In genomic region chr3:120142236-120142635, GRCh38 we compare ENCODE assay signal across 19 cellular contexts. TPM values are rescaled to one million over a fixed set of nuclear protein-coding genes. Genes with fewer than 3 reads are reported as not detected.
DNase-seq lines count a peak whose midpoint lies in the region; ATAC-seq, FAIRE-seq and TF ChIP-seq lines count a peak whose summit lies in the region.
"Had no signal": no experiment of that assay in that cellular context is flagged by ENCODE, and none has a peak within 500 bp of the region (broad histone marks: within the 10 kb centered on the region; RNA-seq: fewer than 3 reads in every experiment).

No MANE protein-coding gene starts in this region.

- POLR2A ChIA-PET in MCF 10A (lab: Yijun Ruan, JAX): interaction anchor here (1.0 kb wide), 1 partner anchor 25 kb away, joined by 4 read pairs; no protein-coding TSS in a partner anchor
- POLR2A ChIA-PET in IMR-90 (lab: Charles Lee; ENCODE audit: unreplicated experiment): no interaction called here
- POLR2A ChIA-PET in H1 (lab: Charles Lee; ENCODE audit: partially characterized antibody): no interaction called here

- no peak overlapping the region for H4K5ac ChIP-seq in IMR-90 (ENCODE audit: low read depth, low read length)
- no peak overlapping the region for H4K5ac ChIP-seq in H1 (ENCODE audit: insufficient read length, low read depth, low read length)

- H4K20me1 ChIP-seq in mammary epithelial cell (ENCODE audit: insufficient read depth, low read length) (no peaks in the 10 kb centered on the region), IMR-90 (ENCODE audit: insufficient read depth, low read length) (no peaks in the 10 kb centered on the region), H1 (replicated peaks in 1 of 2; ENCODE audit: control insufficient read depth in 1 of 2, insufficient read depth in 2 of 2, low read length in 2 of 2) (no peaks in the 10 kb centered on the region)

- peaks cover 7% of the 10 kb centered on the region for H3K9me1 ChIP-seq in IMR-90 (ENCODE audit: insufficient read depth, low read length)

- H3K14ac ChIP-seq in IMR-90 (replicated peaks; ENCODE audit: low read depth, low read length): no peak overlapping the region
- no peak overlapping the region for H3K14ac ChIP-seq in H1 (ENCODE audit: insufficient read length)

- no peak overlapping the region for H2BK120ac ChIP-seq in IMR-90 (ENCODE audit: low read depth, low read length)
- no peak overlapping the region for H2BK120ac ChIP-seq in H1 (replicated peaks; ENCODE audit: low read depth, low read length)

- H2AK5ac ChIP-seq in IMR-90 (ENCODE audit: low read depth, low read length) (no peak overlapping the region), H1 (ENCODE audit: low read depth, low read length) (no peak overlapping the region)

- H3K4me3 Mint-ChIP-seq in MCF 10A (ENCODE audit: unreplicated experiment): no peak overlapping the region
- H3K4me3 Mint-ChIP-seq: CD4-positive, CD25-positive, alpha-beta regulatory T cell; CD8-positive, alpha-beta memory T cell; GM23338 had no signal

- H2BK5ac ChIP-seq in IMR-90 (ENCODE audit: low read depth, low read length, poor library complexity, severe bottlenecking) (no peak overlapping the region), H1 (ENCODE audit: low read depth, low read length) (no peak overlapping the region)

- TF ChIP-seq POLR2A in IMR-90 (IDR thresholded peaks at IDR 0.05; ENCODE audit: low read depth, low read length) (no peak), H1 (IDR thresholded peaks at IDR 0.05; ENCODE audit: control extremely low read depth in 1 of 2, low read depth in 2 of 2, low read length in 2 of 2) (no peak)

- H3K79me2 ChIP-seq in mammary epithelial cell (ENCODE audit: insufficient read depth, low read length) (no peaks in the 10 kb centered on the region), H1 (ENCODE audit: control insufficient read depth in 1 of 2, insufficient read depth in 2 of 2, low read length in 2 of 2) (no peaks in the 10 kb centered on the region)

- H4K8ac ChIP-seq in IMR-90 (ENCODE audit: low read depth in 2 of 2, low read length in 2 of 2) (no peak overlapping the region), H1 (ENCODE audit: extremely low read depth, insufficient read depth, low read length) (no peak overlapping the region)

- H3K56ac ChIP-seq in IMR-90 (ENCODE audit: extremely low read depth, insufficient read depth, low read length) (no peak overlapping the region), H1 (replicated peaks; ENCODE audit: insufficient read length, low read depth, low read length) (no peak overlapping the region)

- H2BK12ac ChIP-seq in H1 (ENCODE audit: low read depth, low read length): no peak overlapping the region

- TF ChIP-seq EP300 in H1 (IDR thresholded peaks at IDR 0.05; ENCODE audit: borderline replicate concordance in 1 of 2, low read depth in 2 of 2, low read length in 2 of 2): no peak

- H3K9me3 ChIP-seq in mammary epithelial cell (replicated peaks; ENCODE audit: insufficient read depth, low read length) (no peaks in the 10 kb centered on the region), IMR-90 (ENCODE audit: control insufficient read depth, insufficient read depth, low read length) (no peaks in the 10 kb centered on the region), H1 (ENCODE audit: insufficient read depth in 2 of 2, low read depth in 1 of 2, low read length in 1 of 2) (peaks cover 0 to 7% of the 10 kb centered on the region in 2 experiments; a peak in 1 of 4 replicates)
- H3K9me3 ChIP-seq: BE2C had no signal

- dilution Hi-C loops in mammary epithelial cell (cut with HindIII; ENCODE audit: low sequenced_read_pairs): loop anchor here (5.0 kb wide), 1 partner anchor 45 kb away; no protein-coding TSS in a partner anchor
- dilution Hi-C loops in IMR-90 (cut with HindIII; ENCODE audit: low sequenced_read_pairs, unreplicated experiment): no loop called here

- H3K27me3 Mint-ChIP-seq in MCF 10A (ENCODE audit: insufficient read depth, unreplicated experiment): no peaks in the 10 kb centered on the region
- H3K27me3 Mint-ChIP-seq: CD8-positive, alpha-beta memory T cell had no signal

- no peak overlapping the region for H3K9ac ChIP-seq in mammary epithelial cell (ENCODE audit: insufficient read depth, low read length)
- no peak overlapping the region for H3K9ac ChIP-seq in IMR-90 (ENCODE audit: low read depth, low read length)
- H3K9ac ChIP-seq in H1 (replicated peaks in 1 of 4; ENCODE audit: extremely low read depth in 1 of 4, low read depth in 3 of 4, low read length in 3 of 4): no peak overlapping the region

- TF ChIP-seq CTCF in mammary epithelial cell (conservative IDR thresholded peaks at IDR 0.05 in 1 of 2, IDR thresholded peaks at IDR 0.05 in 1 of 2; ENCODE audit: extremely low read depth in 1 of 2, insufficient read depth in 1 of 2, low read depth in 1 of 2, low read length in 2 of 2): no peak
- no peak for TF ChIP-seq CTCF in MCF 10A (IDR thresholded peaks at IDR 0.05; ENCODE audit: unreplicated experiment)
- TF ChIP-seq CTCF in IMR-90 (conservative IDR thresholded peaks at IDR 0.05; ENCODE audit: low read depth, low read length): no peak
- no peak for TF ChIP-seq CTCF in H1 (IDR thresholded peaks at IDR 0.05; ENCODE audit: control extremely low read depth in 1 of 3, insufficient read depth in 1 of 3, low read depth in 1 of 3, low read length in 3 of 3)

- no peak for DNase-seq in mammary epithelial cell
- no peak for DNase-seq in MCF 10A (ENCODE audit: unreplicated experiment)
- DNase-seq in IMR-90: no peak
- no peak for DNase-seq in H1 (ENCODE audit: low read depth in 1 of 2, low spot score in 2 of 2)
- DNase-seq in NCI-H146 (lab: John Stamatoyannopoulos, UW): no peak
- no peak for DNase-seq in COR-L47 (lab: John Stamatoyannopoulos, UW)
- DNase-seq in SIG-M5 treated with dmso at 0.1 percent for 504 hours (lab: John Stamatoyannopoulos, UW; ENCODE audit: unreplicated experiment): no peak
- DNase-seq: BE2C; C1 segment of cervical spinal cord; Caco-2; CD4-positive, CD25-positive, alpha-beta regulatory T cell; CD8-positive, alpha-beta memory T cell; H7; KBM-7 had no signal

- H3K4me2 ChIP-seq in mammary epithelial cell (ENCODE audit: insufficient read depth, low read depth, low read length) (no peak overlapping the region), IMR-90 (ENCODE audit: low read depth, low read length) (no peak overlapping the region), H1 (ENCODE audit: insufficient read depth in 1 of 2, low read depth in 2 of 2, low read length in 2 of 2) (no peak overlapping the region)
- H3K4me2 ChIP-seq: GM23338 had no signal

- peaks cover 42% of the 10 kb centered on the region for H3K4me1 Mint-ChIP-seq in MCF 10A (ENCODE audit: insufficient read depth, unreplicated experiment)

- FAIRE-seq in H1 (lab: Jason Lieb, UNC): no peak
- FAIRE-seq: D721Med, G401.6, GM12891 had no signal

- H3K27me3 ChIP-seq in mammary epithelial cell (ENCODE audit: insufficient read depth, low read length) (no peaks in the 10 kb centered on the region), IMR-90 (ENCODE audit: control insufficient read depth, insufficient read depth, low read length) (no peaks in the 10 kb centered on the region), H1 (replicated peaks in 1 of 4; ENCODE audit: control insufficient read depth in 3 of 4, extremely low read depth in 1 of 4, insufficient read depth in 3 of 4, low read length in 3 of 4) (no peaks in the 10 kb centered on the region)
- H3K27me3 ChIP-seq: BE2C had no signal

- peaks cover 35% of the 10 kb centered on the region for H3K4me1 ChIP-seq in mammary epithelial cell (ENCODE audit: insufficient read depth, low read length)
- peaks cover 12% of the 10 kb centered on the region for H3K4me1 ChIP-seq in IMR-90 (ENCODE audit: control insufficient read depth, insufficient read depth, low read length)
- H3K4me1 ChIP-seq in H1 (replicated peaks in 1 of 4; ENCODE audit: control insufficient read depth in 3 of 4, insufficient read depth in 4 of 4, low read length in 3 of 4): peaks cover 0 to 3% (median 2%) of the 10 kb centered on the region in 4 experiments; a peak in 3 of 7 replicates
- H3K4me1 ChIP-seq: BE2C had no signal

- H3K27ac Mint-ChIP-seq in MCF 10A (ENCODE audit: low read depth, unreplicated experiment): no peak overlapping the region
- H3K27ac Mint-ChIP-seq: CD4-positive, CD25-positive, alpha-beta regulatory T cell; CD8-positive, alpha-beta memory T cell; GM23338 had no signal

- H3K18ac ChIP-seq in IMR-90 (ENCODE audit: low read depth, low read length) (no peak overlapping the region; the same call in 1 of the 2 replicates), H1 (ENCODE audit: extremely low read depth, low read length) (no peak overlapping the region)

- H4K91ac ChIP-seq in IMR-90 (ENCODE audit: insufficient read depth, low read depth, low read length): no peak overlapping the region
- H4K91ac ChIP-seq in H1 (replicated peaks; ENCODE audit: insufficient read length, low read length): no peak overlapping the region

- WGBS in mammary epithelial cell (ENCODE audit: low coverage, missing lambda C conversion rate): 38% methylated on average over 4 of the region's 4 CpGs
- no CpG with 5 or more reads among the region's 4 CpGs for WGBS in IMR-90 (ENCODE audit: extremely low coverage in 2 of 2, insufficient read length in 1 of 2), 2 experiments
- 92% methylated on average over 4 of the region's 4 CpGs; no CpG with 5 or more reads in 1 of the 2 experiments for whole genome bisulfite sequencing in H1 (ENCODE audit: extremely low coverage in 1 of 2, insufficient coverage in 1 of 2, insufficient read length in 1 of 2, insufficient replicate concordance in 2 of 2, low coverage in 1 of 2, low lambda C conversion rate in 2 of 2, missing lambda C conversion rate in 1 of 2), 2 experiments

- peaks cover 10% of the 10 kb centered on the region for H3K36me3 Mint-ChIP-seq in MCF 10A (ENCODE audit: insufficient read depth, unreplicated experiment)
- H3K36me3 Mint-ChIP-seq: CD4-positive, CD25-positive, alpha-beta regulatory T cell; CD8-positive, alpha-beta memory T cell had no signal

- in situ Hi-C loops in mammary epithelial cell (cut with MboI; ENCODE audit: low sequenced_read_pairs in 2 of 2): no loop called here
- in situ Hi-C loops in IMR-90 (cut with MboI; ENCODE audit: low sequenced_read_pairs): no loop called here

- CTCF ChIA-PET in mammary epithelial cell (lab: Charles Lee; ENCODE audit: low non-redundant PET): no interaction called here
- CTCF ChIA-PET in MCF 10A (lab: Yijun Ruan, JAX): interaction anchor here (0.6 to 1.7 kb wide), 2 partner anchors 27 to 47 kb away, joined by 3 read pairs; no protein-coding TSS in a partner anchor
- CTCF ChIA-PET in IMR-90 (lab: Yijun Ruan, JAX): no interaction called here
- CTCF ChIA-PET in H1 (lab: Charles Lee; ENCODE audit: partially characterized antibody): interaction anchor here (0.8 kb wide), 1 partner anchor 11 kb away, joined by 3 read pairs; no protein-coding TSS in a partner anchor

- no peak for ATAC-seq in IMR-90 (ENCODE audit: low read depth)
- ATAC-seq: GM23338 had no signal

- H2AFZ ChIP-seq in mammary epithelial cell (ENCODE audit: low read depth, low read length) (peak overlapping the region; percentile 21), IMR-90 (replicated peaks; ENCODE audit: low read length, poor library complexity) (no peak overlapping the region), H1 (ENCODE audit: low read length) (no peak overlapping the region)
- H2AFZ ChIP-seq: GM23338 had no signal

- no peak overlapping the region for H2AK9ac ChIP-seq in IMR-90 (replicated peaks; ENCODE audit: low read depth, low read length, poor library complexity)

- H3K23me2 ChIP-seq in H1 (ENCODE audit: low read depth, low read length): no peaks in the 10 kb centered on the region

- H3K4ac ChIP-seq in IMR-90 (ENCODE audit: low read depth, low read length) (no peak overlapping the region), H1 (replicated peaks; ENCODE audit: insufficient read length, low read depth, low read length) (no peak overlapping the region)

- no peak for TF ChIP-seq RAD21 in IMR-90 (IDR thresholded peaks at IDR 0.05; ENCODE audit: low read length)
- no peak for TF ChIP-seq RAD21 in H1 (IDR thresholded peaks at IDR 0.05 in 1 of 2, conservative IDR thresholded peaks at IDR 0.05 in 1 of 2; ENCODE audit: low read depth in 2 of 2, low read length in 2 of 2)

- H3K4me3 ChIP-seq in mammary epithelial cell (replicated peaks in 1 of 3; ENCODE audit: insufficient read depth in 1 of 3, low read depth in 2 of 3, low read length in 3 of 3): no peak overlapping the region
- no peak overlapping the region for H3K4me3 ChIP-seq in IMR-90 (ENCODE audit: insufficient read depth, low read depth, low read length)
- H3K4me3 ChIP-seq in H1 (ENCODE audit: extremely low read depth in 1 of 4, insufficient read depth in 2 of 4, low read depth in 3 of 4, low read length in 4 of 4): no peak overlapping the region
- H3K4me3 ChIP-seq: GM23338 had no signal

- BruUV-seq in mammary epithelial cell (replicated peaks; lab: Mats Ljungman, UMichigan): no TSS peak
- BruUV-seq in MCF 10A (replicated peaks; lab: Mats Ljungman, UMichigan): no TSS peak
- no TSS peak for BruUV-seq in IMR-90 (replicated peaks; lab: Mats Ljungman, UMichigan)

- H3K79me1 ChIP-seq in IMR-90 (ENCODE audit: low read depth in 1 of 2, low read length in 2 of 2) (no peaks in the 10 kb centered on the region), H1 (ENCODE audit: low read depth, low read length) (no peaks in the 10 kb centered on the region)

- H3K27ac ChIP-seq in mammary epithelial cell (ENCODE audit: insufficient read depth, low read depth, low read length) (no peak overlapping the region), IMR-90 (ENCODE audit: insufficient read depth, low read length) (no peak overlapping the region), H1 (ENCODE audit: low read depth, low read length) (no peak overlapping the region)
- H3K27ac ChIP-seq: 22Rv1 had no signal

- intact Hi-C loops in mammary epithelial cell (cut with micrococcal nuclease): no loop called here
- intact Hi-C loops in MCF 10A (cut with micrococcal nuclease): no loop called here
- intact Hi-C loops in IMR-90 (cut with micrococcal nuclease): no loop called here

- H3K9me3 Mint-ChIP-seq in MCF 10A (ENCODE audit: unreplicated experiment): no peaks in the 10 kb centered on the region
- H3K9me3 Mint-ChIP-seq: CD4-positive, CD25-positive, alpha-beta regulatory T cell; CD8-positive, alpha-beta memory T cell had no signal

- H3K23ac ChIP-seq in IMR-90 (ENCODE audit: low read depth, low read length): no peak overlapping the region
- H3K23ac ChIP-seq in H1 (ENCODE audit: insufficient read length): no peak overlapping the region

- H2BK15ac ChIP-seq in IMR-90 (ENCODE audit: low read depth, low read length) (no peak overlapping the region), H1 (ENCODE audit: low read length) (no peak overlapping the region)

- H2BK20ac ChIP-seq in IMR-90 (ENCODE audit: low read depth, low read length) (peak overlapping the region; percentile 62; the same call in 1 of the 2 replicates), H1 (ENCODE audit: low read length) (no peak overlapping the region)

- no peaks in the 10 kb centered on the region for H3K36me3 ChIP-seq in mammary epithelial cell (ENCODE audit: insufficient read depth, low read length)
- H3K36me3 ChIP-seq in IMR-90 (ENCODE audit: control insufficient read depth, insufficient read depth, low read length): no peaks in the 10 kb centered on the region
- H3K36me3 ChIP-seq in H1 (ENCODE audit: control insufficient read depth in 2 of 4, insufficient read depth in 4 of 4, low read length in 3 of 4): peaks cover 0 to 6% (median 0%) of the 10 kb centered on the region in 4 experiments; a peak in 1 of 8 replicates
- H3K36me3 ChIP-seq: BE2C had no signal

RNA-seq across cellular contexts. Expression of gene GSK3B, which starts 48.0 kb away (rescaled TPM):
- total RNA-seq in mammary epithelial cell: 10 to 100 TPM; 95.8 to 96.4 TPM
- 48.8 TPM for polyA plus RNA-seq in mammary epithelial cell
- polyA minus RNA-seq in mammary epithelial cell: 154 TPM
- total RNA-seq in MCF 10A (2022): 71.5 and 73.6 TPM in 2 replicates
- 33.2 and 39.7 TPM in 2 replicates for total RNA-seq in IMR-90 (2012; rRNA removed)
- polyA plus RNA-seq in IMR-90 (2012; rRNA removed): 19.2 and 21.4 TPM in 2 replicates
- 5.4 and 7.8 TPM in 2 replicates for polyA plus RNA-seq in IMR-90 (2012; cell fraction: cytosol; rRNA removed)
- polyA plus RNA-seq in IMR-90 (2012; cell fraction: nucleus; rRNA removed; ENCODE audit: low replicate concordance): 2.7 and 13.0 TPM in 2 replicates
- total RNA-seq in H1 (2021; fragmentation: NEBNext Ultra II Directional; extraction: Animal tissue kit (Norgen Biotek cat#: 25700)): 46.8 and 50.7 TPM in 2 replicates
- polyA plus RNA-seq in H1 (2011; rRNA removed): 15.2 and 24.2 TPM in 2 replicates
- polyA plus RNA-seq in H1 (2011; cell fraction: cytosol; rRNA removed): 24.9 TPM
- 16.3 TPM for polyA plus RNA-seq in H1 (2011; cell fraction: nucleus; rRNA removed)
- 20.2 to 30.6 TPM (median 30.2 TPM) in 4 replicates for polyA plus RNA-seq in H1 (2012, experiment 1 of 2)
- polyA plus RNA-seq in H1 (2012, experiment 2 of 2): 9.6 TPM
- 31.6 TPM for polyA plus RNA-seq in H1 (2013, experiment 1 of 2)
- 28.8 TPM for polyA plus RNA-seq in H1 (2013, experiment 2 of 2)
- 59.3 and 89.6 TPM in 2 replicates for polyA minus RNA-seq in H1 (2011; rRNA and poly(A)+ RNA removed)
- polyA minus RNA-seq in H1 (2011; cell fraction: cytosol; rRNA and poly(A)+ RNA removed): 46.6 TPM
- 71.4 TPM for polyA minus RNA-seq in H1 (2011; cell fraction: nucleus; rRNA and poly(A)+ RNA removed)

Comparison
In these comparisons a context has a peak if more than half of its experiments do, and no peak if none do; other contexts are left out.
1. CTCF ChIA-PET loops: an anchor here in MCF 10A (0.6 to 1.7 kb wide) and H1 (0.8 kb wide); none called in mammary epithelial cell and IMR-90.